In the genomic region with DNA sequence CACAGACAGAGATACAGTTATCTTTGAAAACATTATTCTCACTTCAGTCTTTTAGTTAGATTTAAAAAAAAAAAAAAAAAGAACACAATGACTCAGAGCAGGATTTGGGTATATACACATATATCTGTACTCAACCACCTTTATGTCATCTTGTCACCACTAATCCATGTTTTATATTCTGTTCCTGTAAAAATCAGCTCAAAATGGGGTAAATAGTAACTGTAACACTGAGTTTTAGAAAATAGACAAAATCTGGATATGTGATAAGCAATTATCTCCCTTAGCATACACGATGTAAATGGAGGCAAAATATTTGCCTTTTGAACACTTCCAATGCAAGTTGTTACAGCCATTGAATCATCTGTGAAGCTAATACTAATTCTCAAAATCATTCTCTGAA, we compare ENCODE assay signal across 8 cellular contexts.
"Had no signal": no experiment of that assay in that cellular context is flagged by ENCODE, and none has a peak within 500 bp of the region (broad histone marks: within the 10 kb centered on the region; RNA-seq: fewer than 3 reads in every experiment).

No MANE protein-coding gene starts in this region.

- DNase-seq: IMR-90, KBM-7, KG1 had no signal

- H3K27ac Mint-ChIP-seq: IgD-negative memory B cell had no signal

- H3K4me1 Mint-ChIP-seq: IgD-negative memory B cell had no signal

- FAIRE-seq: HepG2, HTR-8/SVneo had no signal

- H3K4me2 ChIP-seq: KMS-11 had no signal

- H3K27me3 Mint-ChIP-seq: IgD-negative memory B cell had no signal

- H3K9ac ChIP-seq: KMS-11 had no signal

- H3K27ac ChIP-seq: HL-60, KMS-11 had no signal

- H3K36me3 Mint-ChIP-seq: IgD-negative memory B cell had no signal

- ATAC-seq: HepG2 had no signal

- H3K4me3 Mint-ChIP-seq: IgD-negative memory B cell had no signal
